1 cellular context compared by ENCODE assay signal in the genomic region with DNA sequence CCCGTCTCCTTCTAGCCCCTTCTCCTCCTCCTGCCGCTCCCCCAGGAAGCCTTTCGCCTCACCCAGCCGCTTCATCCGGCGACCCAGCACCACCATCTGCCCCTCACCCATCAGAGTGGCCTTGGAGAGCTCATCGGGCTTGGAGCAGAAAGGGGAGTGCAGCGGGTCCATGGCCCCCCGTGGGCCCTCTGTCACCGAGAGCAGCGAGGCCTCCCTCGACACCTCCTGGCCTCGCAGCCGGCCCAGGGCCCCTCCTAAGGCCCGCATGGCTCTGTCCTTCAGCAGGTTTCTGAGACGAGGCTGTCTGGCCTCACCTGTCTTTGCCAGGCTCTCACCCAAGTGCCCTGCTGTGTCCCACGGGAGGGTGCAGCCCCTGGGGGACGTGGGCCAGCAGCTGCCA.
TF ChIP-seq lines count a peak whose summit lies in the region.

No MANE protein-coding gene starts in this region.

TF ChIP-seq in IMR-90, 13 proteins besides CTCF, POLR2A, EP300 and RAD21 (continued from another document):
- TF ChIP-seq, protein P1, sequence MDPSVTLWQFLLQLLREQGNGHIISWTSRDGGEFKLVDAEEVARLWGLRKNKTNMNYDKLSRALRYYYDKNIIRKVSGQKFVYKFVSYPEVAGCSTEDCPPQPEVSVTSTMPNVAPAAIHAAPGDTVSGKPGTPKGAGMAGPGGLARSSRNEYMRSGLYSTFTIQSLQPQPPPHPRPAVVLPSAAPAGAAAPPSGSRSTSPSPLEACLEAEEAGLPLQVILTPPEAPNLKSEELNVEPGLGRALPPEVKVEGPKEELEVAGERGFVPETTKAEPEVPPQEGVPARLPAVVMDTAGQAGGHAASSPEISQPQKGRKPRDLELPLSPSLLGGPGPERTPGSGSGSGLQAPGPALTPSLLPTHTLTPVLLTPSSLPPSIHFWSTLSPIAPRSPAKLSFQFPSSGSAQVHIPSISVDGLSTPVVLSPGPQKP (IDR thresholded peaks at IDR 0.05; ENCODE audit: borderline replicate concordance, low read depth, low read length), result no peak
- no peak for TF ChIP-seq MAFK (IDR thresholded peaks at IDR 0.05; ENCODE audit: low read depth, low read length)
- no peak for TF ChIP-seq BHLHE40 (IDR thresholded peaks at IDR 0.05; ENCODE audit: low read depth, low read length)
- TF ChIP-seq MXI1 (IDR thresholded peaks at IDR 0.05; ENCODE audit: borderline replicate concordance, low read depth, low read length), result no peak
- no peak for TF ChIP-seq RFX5 (IDR thresholded peaks at IDR 0.05; ENCODE audit: low read depth, low read length)
